ENCODE assay signal across 14 cellular contexts in genomic region chr10:32982911-32983310, GRCh38. TPM values are rescaled to one million over a fixed set of nuclear protein-coding genes. Genes with fewer than 3 reads are reported as not detected.
A peak's percentile ranks its signal among the peaks of the same experiment; 100 is the strongest.
DNase-seq lines count a peak whose midpoint lies in the region; ATAC-seq and TF ChIP-seq lines count a peak whose summit lies in the region.
"Had no signal": no experiment of that assay in that cellular context is flagged by ENCODE, and none has a peak within 500 bp of the region (broad histone marks: within the 10 kb centered on the region; RNA-seq: fewer than 3 reads in every experiment).

No MANE protein-coding gene starts in this region.

- H3K4me1 Mint-ChIP-seq in CD4-positive, CD25-positive, alpha-beta regulatory T cell, result peaks cover 16 to 24% (median 21%) of the 10 kb centered on the region in 4 donors
- H3K4me1 Mint-ChIP-seq in effector memory CD8-positive, alpha-beta T cell (ENCODE audit: low read depth in 2 of 2), result peaks cover 32 to 39% of the 10 kb centered on the region in 2 donors
- H3K4me1 Mint-ChIP-seq in natural killer cell treated with Interleukin-12 subunit alpha and Interleukin-12 subunit beta and Interleukin-15 and Interleukin-18, amount 100 ng/mL, for 72 hours (ENCODE audit: low read depth in 2 of 2), result peaks cover 42 to 43% of the 10 kb centered on the region in 2 donors

- no peaks in the 10 kb centered on the region for H3K36me3 ChIP-seq in CD4-positive, CD25-positive, alpha-beta regulatory T cell (ENCODE audit: control insufficient read depth, insufficient read depth, low read length)
- H3K36me3 ChIP-seq in Loucy (ENCODE audit: insufficient read depth, low read length), result no peaks in the 10 kb centered on the region
- H3K36me3 ChIP-seq: BLaER1 had no signal

- H3K27me3 ChIP-seq in CD4-positive, CD25-positive, alpha-beta regulatory T cell (ENCODE audit: control insufficient read depth, insufficient read depth, low read length), result no peaks in the 10 kb centered on the region
- no peaks in the 10 kb centered on the region for H3K27me3 ChIP-seq in Loucy (ENCODE audit: insufficient read depth, low read length, poor library complexity, severe bottlenecking)
- H3K27me3 ChIP-seq: BLaER1 had no signal

- no peaks in the 10 kb centered on the region for H4K20me1 ChIP-seq in Loucy (ENCODE audit: insufficient read depth, low read length, poor library complexity, severe bottlenecking)
- H4K20me1 ChIP-seq: BLaER1 had no signal

- H3K4me1 ChIP-seq in CD4-positive, CD25-positive, alpha-beta regulatory T cell (ENCODE audit: control insufficient read depth, insufficient read depth, low read length, poor library complexity, severe bottlenecking), result peaks cover 21% of the 10 kb centered on the region
- peaks cover 60% of the 10 kb centered on the region for H3K4me1 ChIP-seq in Loucy (ENCODE audit: insufficient read depth, low read length, poor library complexity, severe bottlenecking)

- no peaks in the 10 kb centered on the region for H3K9me3 Mint-ChIP-seq in CD4-positive, CD25-positive, alpha-beta regulatory T cell
- H3K9me3 Mint-ChIP-seq in effector memory CD8-positive, alpha-beta T cell, result no peaks in the 10 kb centered on the region
- H3K9me3 Mint-ChIP-seq in natural killer cell treated with Interleukin-12 subunit alpha and Interleukin-12 subunit beta and Interleukin-15 and Interleukin-18, amount 100 ng/mL, for 72 hours, result no peaks in the 10 kb centered on the region
- H3K9me3 Mint-ChIP-seq: activated T-helper 2 cell treated with anti-CD3 and anti-CD28 coated beads, Interferon-gamma antibody, Interleukin-2, Interleukin-4, amounts not matched to agents 10 μg/mL and 5 μg/mL and 100 μg/mL, durations not matched to agents 14 hours and 24 hours and 36 hours; GM23338 had no signal

- no peak overlapping the region for H3K27ac ChIP-seq in CD4-positive, CD25-positive, alpha-beta regulatory T cell (ENCODE audit: insufficient read depth, low read length, poor library complexity, severe bottlenecking)
- H3K27ac ChIP-seq: BLaER1 had no signal

- H3K79me2 ChIP-seq in Loucy (ENCODE audit: insufficient read depth, low read length), result no peaks in the 10 kb centered on the region

- no peak for ATAC-seq in CD4-positive, CD25-positive, alpha-beta regulatory T cell (ENCODE audit: low read depth in 2 of 2)
- ATAC-seq in effector memory CD8-positive, alpha-beta T cell (replicated peaks), result no peak
- ATAC-seq in natural killer cell treated with Interleukin-12 subunit alpha and Interleukin-12 subunit beta and Interleukin-15 and Interleukin-18, amount 100 ng/mL, for 72 hours, result no peak
- ATAC-seq: GM23338 had no signal

- peak overlapping the region; percentile 73 for H3K4me2 ChIP-seq in Loucy (ENCODE audit: low read depth, low read length, poor library complexity, severe bottlenecking)
- H3K4me2 ChIP-seq: BLaER1, GM23338 had no signal

- peaks cover 3% of the 10 kb centered on the region for H3K36me3 Mint-ChIP-seq in CD4-positive, CD25-positive, alpha-beta regulatory T cell
- H3K36me3 Mint-ChIP-seq in effector memory CD8-positive, alpha-beta T cell (ENCODE audit: insufficient read depth), result peaks cover 14% of the 10 kb centered on the region
- H3K36me3 Mint-ChIP-seq in natural killer cell treated with Interleukin-12 subunit alpha and Interleukin-12 subunit beta and Interleukin-15 and Interleukin-18, amount 100 ng/mL, for 72 hours, result no peaks in the 10 kb centered on the region

- H2AFZ ChIP-seq in Loucy (ENCODE audit: low read length), result peak overlapping the region; percentile 47; the same call in 1 of the 2 replicates

- H3K27ac Mint-ChIP-seq in CD4-positive, CD25-positive, alpha-beta regulatory T cell, result peak overlapping the region in 2 of 3 donors; percentile 20 to 99
- peak overlapping the region; percentile 98 to 99 for H3K27ac Mint-ChIP-seq in effector memory CD8-positive, alpha-beta T cell
- peak overlapping the region; percentile 95 to 97 for H3K27ac Mint-ChIP-seq in natural killer cell treated with Interleukin-12 subunit alpha and Interleukin-12 subunit beta and Interleukin-15 and Interleukin-18, amount 100 ng/mL, for 72 hours
- H3K27ac Mint-ChIP-seq: activated T-helper 2 cell treated with anti-CD3 and anti-CD28 coated beads, Interferon-gamma antibody, Interleukin-2, Interleukin-4, amounts not matched to agents 10 μg/mL and 5 μg/mL and 100 μg/mL, durations not matched to agents 14 hours and 24 hours and 36 hours; GM23338 had no signal

- TF ChIP-seq CTCF in Loucy (conservative IDR thresholded peaks at IDR 0.05; ENCODE audit: low read length), result no peak

- H3K4me3 ChIP-seq in CD4-positive, CD25-positive, alpha-beta regulatory T cell (ENCODE audit: low read depth, low read length), result no peak overlapping the region
- peak overlapping the region; percentile 72 for H3K4me3 ChIP-seq in Loucy (ENCODE audit: low read length, poor library complexity, severe bottlenecking)
- H3K4me3 ChIP-seq: BLaER1, GM23338, lung had no signal

- H3K27me3 Mint-ChIP-seq in CD4-positive, CD25-positive, alpha-beta regulatory T cell, result peaks cover 5% of the 10 kb centered on the region
- H3K27me3 Mint-ChIP-seq in effector memory CD8-positive, alpha-beta T cell, result no peaks in the 10 kb centered on the region
- no peaks in the 10 kb centered on the region for H3K27me3 Mint-ChIP-seq in natural killer cell treated with Interleukin-12 subunit alpha and Interleukin-12 subunit beta and Interleukin-15 and Interleukin-18, amount 100 ng/mL, for 72 hours

- H3K4me3 Mint-ChIP-seq in CD4-positive, CD25-positive, alpha-beta regulatory T cell, result peak overlapping the region in 2 of 4 donors; percentile 7 to 87
- peak overlapping the region; percentile 95 for H3K4me3 Mint-ChIP-seq in effector memory CD8-positive, alpha-beta T cell
- peak overlapping the region; percentile 91 for H3K4me3 Mint-ChIP-seq in natural killer cell treated with Interleukin-12 subunit alpha and Interleukin-12 subunit beta and Interleukin-15 and Interleukin-18, amount 100 ng/mL, for 72 hours
- H3K4me3 Mint-ChIP-seq: GM23338 had no signal

- H3K9me3 ChIP-seq in CD4-positive, CD25-positive, alpha-beta regulatory T cell (ENCODE audit: control insufficient read depth in 2 of 2, low read length in 2 of 2), result no peaks in the 10 kb centered on the region
- H3K9me3 ChIP-seq in Loucy (ENCODE audit: insufficient read depth, low read depth, low read length), result no peaks in the 10 kb centered on the region
- H3K9me3 ChIP-seq: BLaER1 had no signal

- H3K9ac ChIP-seq in Loucy (ENCODE audit: low read depth, low read length, poor library complexity, severe bottlenecking), result peak overlapping the region; percentile 69
- H3K9ac ChIP-seq: BLaER1 had no signal

- no peak for DNase-seq in CD4-positive, CD25-positive, alpha-beta regulatory T cell
- DNase-seq in effector memory CD8-positive, alpha-beta T cell, result no peak
- no peak for DNase-seq in natural killer cell treated with Interleukin-12 subunit alpha and Interleukin-12 subunit beta and Interleukin-15 and Interleukin-18, amount 100 ng/mL, for 72 hours (ENCODE audit: low spot score)
- DNase-seq in GF-D8 (lab: John Stamatoyannopoulos, UW) (no peak), DMS 273 (lab: John Stamatoyannopoulos, UW; ENCODE audit: unreplicated experiment) (no peak), Kasumi-1 (lab: John Stamatoyannopoulos, UW) (no peak)
- no peak for DNase-seq in activated effector memory CD4-positive, alpha-beta T cell treated with Interleukin-2 at 50 U/mL for 16 hours
- DNase-seq: activated CD4-positive, CD25-positive, alpha-beta regulatory T cell; KG1 had no signal

- no peaks in the 10 kb centered on the region for H3K9me2 ChIP-seq in Loucy (replicated peaks; ENCODE audit: low read depth, low read length)

- H3F3A ChIP-seq in Loucy (ENCODE audit: low read depth), result peaks cover 21% of the 10 kb centered on the region; the same call in 1 of the 2 replicates

RNA-seq across cellular contexts. Expression of gene ITGB1, which starts 24.9 kb away (rescaled TPM):
- total RNA-seq in CD4-positive, CD25-positive, alpha-beta regulatory T cell, result 524 TPM
- polyA plus RNA-seq in CD4-positive, CD25-positive, alpha-beta regulatory T cell, result 100 to 1,000 TPM; 360 to 577 (median 469) TPM
- total RNA-seq in natural killer cell treated with Interleukin-12 subunit alpha and Interleukin-12 subunit beta and Interleukin-15 and Interleukin-18, amount 100 ng/mL, for 72 hours, result 100 to 1,000 TPM; 101 to 119 TPM
